ENCODE assay signal across 8 cellular contexts in the genomic region with DNA sequence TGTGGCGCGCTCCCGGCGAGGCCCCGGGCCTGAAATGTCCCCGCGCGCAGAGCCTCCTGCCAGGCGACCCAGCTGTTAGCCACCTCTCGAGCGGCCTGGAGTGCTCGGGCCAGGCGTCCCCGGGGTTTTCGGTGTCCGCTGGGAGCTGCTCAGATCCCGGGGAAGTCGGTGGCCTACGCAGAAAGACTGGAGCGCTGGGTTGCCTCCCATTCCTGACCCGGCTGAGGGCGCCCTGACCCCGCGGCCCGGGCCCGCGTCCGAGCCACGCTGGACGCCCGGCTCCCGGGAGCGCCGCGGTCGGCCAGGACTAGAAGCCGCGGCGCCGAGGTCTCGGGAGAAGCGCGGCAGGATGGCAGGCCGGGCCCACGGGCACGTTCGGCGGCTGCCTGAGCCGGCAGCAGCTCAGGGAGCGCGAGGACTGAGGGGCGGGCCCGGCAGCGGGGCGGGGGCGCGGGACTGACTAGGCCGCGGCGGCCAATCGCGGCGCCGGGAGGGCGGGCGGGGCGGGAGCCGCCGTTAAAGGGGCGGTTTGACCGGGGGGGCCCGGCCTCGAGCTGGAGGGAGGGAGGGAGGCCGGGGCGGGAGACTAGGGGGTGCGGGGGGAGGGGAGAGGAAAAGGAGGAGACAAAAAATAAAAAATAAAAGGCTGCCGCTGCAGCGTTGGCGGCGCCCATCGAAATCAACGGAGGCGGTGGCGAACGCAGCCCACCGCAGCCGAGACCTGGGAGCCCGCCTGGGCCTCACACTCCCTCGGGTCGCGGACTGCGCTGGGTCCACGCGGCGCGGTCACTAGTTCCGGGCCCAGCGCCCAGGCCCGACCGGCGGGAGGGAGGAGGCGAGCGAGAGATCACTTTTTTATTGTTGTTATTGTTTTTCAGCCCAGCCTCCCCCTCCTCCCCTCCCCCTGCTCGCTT. TPM values are rescaled to one million over a fixed set of nuclear protein-coding genes. Genes with fewer than 3 reads are reported as not detected.
DNase-seq lines count a peak whose midpoint lies in the region; ATAC-seq and TF ChIP-seq lines count a peak whose summit lies in the region.

No MANE protein-coding gene starts in this region.

- H3K36me3 ChIP-seq in RWPE2 (ENCODE audit: low read depth) (no peaks in the 10 kb centered on the region), adrenal gland (replicated peaks in 1 of 2) (no peaks in the 10 kb centered on the region), left ventricle myocardium inferior (no peaks in the 10 kb centered on the region), sigmoid colon (no peaks in the 10 kb centered on the region)

- peak; percentile 68 for ATAC-seq in RWPE2 (ENCODE audit: low read depth)

- H3K27ac ChIP-seq in RWPE2 (ENCODE audit: poor library complexity, severe bottlenecking) (no peak overlapping the region), adrenal gland (no peak overlapping the region), left ventricle myocardium inferior (replicated peaks) (no peak overlapping the region), sigmoid colon (no peak overlapping the region)

- H3K4me1 ChIP-seq in RWPE2 (ENCODE audit: insufficient read depth, poor library complexity, severe bottlenecking): no peaks in the 10 kb centered on the region
- H3K4me1 ChIP-seq in adrenal gland (replicated peaks in 1 of 2): peaks cover 19 to 27% of the 10 kb centered on the region in 2 donors
- peaks cover 46% of the 10 kb centered on the region for H3K4me1 ChIP-seq in left ventricle myocardium inferior
- H3K4me1 ChIP-seq in sigmoid colon: peaks cover 0 to 44% (median 43%) of the 10 kb centered on the region in 4 donors

- H3K27me3 ChIP-seq in RWPE2 (ENCODE audit: insufficient read depth, poor library complexity, severe bottlenecking) (peaks cover 86% of the 10 kb centered on the region), adrenal gland (peaks cover 90% of the 10 kb centered on the region), left ventricle myocardium inferior (ENCODE audit: low read depth) (peaks cover 100% of the 10 kb centered on the region), sigmoid colon (peaks cover 89 to 99% (median 98%) of the 10 kb centered on the region in 3 donors)

- no peak for TF ChIP-seq EP300 in sigmoid colon (IDR thresholded peaks at IDR 0.05)

- DNase-seq in activated CD4-positive, CD25-positive, alpha-beta regulatory T cell (lab: John Stamatoyannopoulos, UW): peak; percentile 18 to 33 (median 25)
- no peak for DNase-seq in activated CD4-positive, CD25-positive, alpha-beta regulatory T cell treated with anti-CD3 and anti-CD28 coated beads, Interleukin-2, amount 50 U/mL, for 72 hours
- DNase-seq in HT1080 (ENCODE audit: low read depth) (peak; percentile 57), RWPE2 (ENCODE audit: low spot score) (no peak), adrenal gland (peak; percentile 42 to 74 (median 67)), left ventricle myocardium inferior (peak; percentile 61), sigmoid colon (no peak), OCI-M2 (lab: John Stamatoyannopoulos, UW; ENCODE audit: unreplicated experiment) (no peak)

- no peak for TF ChIP-seq CTCF in RWPE2 (IDR thresholded peaks at IDR 0.05; ENCODE audit: poor library complexity, severe bottlenecking)
- no peak for TF ChIP-seq CTCF in adrenal gland (IDR thresholded peaks at IDR 0.05)
- TF ChIP-seq CTCF in left ventricle myocardium inferior (IDR thresholded peaks at IDR 0.05; ENCODE audit: borderline replicate concordance): no peak
- no peak for TF ChIP-seq CTCF in sigmoid colon (IDR thresholded peaks at IDR 0.05)

- WGBS in adrenal gland, 4 donors: 1 to 3% (median 2%) methylated on average over 37 to 102 of the region's 104 CpGs
- 1% methylated on average over 104 of the region's 104 CpGs for WGBS in sigmoid colon, 2 donors

- H3K4me3 ChIP-seq in RWPE2 (ENCODE audit: severe bottlenecking): peak overlapping the region; percentile 30
- peak overlapping the region in 2 of 4 donors; percentile 26 to 64 for H3K4me3 ChIP-seq in adrenal gland
- peak overlapping the region; percentile 68 for H3K4me3 ChIP-seq in left ventricle myocardium inferior
- H3K4me3 ChIP-seq in sigmoid colon: peak overlapping the region; percentile 2 to 46 (median 34)

- H3K9me3 ChIP-seq in RWPE2 (ENCODE audit: severe bottlenecking) (no peaks in the 10 kb centered on the region), adrenal gland (replicated peaks in 1 of 3) (no peaks in the 10 kb centered on the region), left ventricle myocardium inferior (replicated peaks) (peaks cover 4% of the 10 kb centered on the region), sigmoid colon (peaks cover 0 to 2% (median 0%) of the 10 kb centered on the region in 4 donors)

- no peak for TF ChIP-seq POLR2A in adrenal gland (IDR thresholded peaks at IDR 0.05)
- no peak for TF ChIP-seq POLR2A in sigmoid colon (IDR thresholded peaks at IDR 0.05)

- intact Hi-C loops in adrenal gland (cut with DNase I) (no loop called here), left ventricle myocardium inferior (cut with micrococcal nuclease) (no loop called here), sigmoid colon (cut with DNase I) (loop anchor here (10.0 kb wide), 1 partner anchor 104 kb away; a partner anchor contains a TSS)

RNA-seq across cellular contexts. Expression of a gene that starts 1.1 kb away (rescaled TPM):
- total RNA-seq in HT1080 (2014; rRNA removed; shearing (Covaris generic)): 2.4 and 4.4 TPM in 2 replicates
- 5.0 and 5.5 TPM in 2 replicates for polyA plus RNA-seq in HT1080 (2015; cell fraction: cytosol; rRNA removed)
- 6.4 and 6.5 TPM in 2 replicates for polyA plus RNA-seq in HT1080 (2015; cell fraction: nucleus; rRNA removed)
- total RNA-seq in adrenal gland: under 1 TPM in 2 of 8 donors, not detected in 6; 0.43 to 0.46 TPM
- polyA plus RNA-seq in adrenal gland: not detected
- total RNA-seq in left ventricle myocardium inferior: not detected
- not detected for total RNA-seq in sigmoid colon
- under 1 TPM in 1 of 3 donors, not detected in 2; 0.03 TPM for polyA plus RNA-seq in sigmoid colon

RNA-seq across cellular contexts. Expression of a gene that starts 8.9 kb away (rescaled TPM):
- 1.2 and 1.8 TPM in 2 replicates for total RNA-seq in HT1080 (2014; rRNA removed; shearing (Covaris generic))
- polyA plus RNA-seq in HT1080 (2015; cell fraction: cytosol; rRNA removed): 1.2 and 1.5 TPM in 2 replicates
- polyA plus RNA-seq in HT1080 (2015; cell fraction: nucleus; rRNA removed): 1.1 and 1.2 TPM in 2 replicates
- total RNA-seq in adrenal gland (under 1 TPM in 1 of 8 donors, not detected in 7; 0.04 TPM), left ventricle myocardium inferior (not detected), sigmoid colon (not detected)
- polyA plus RNA-seq in adrenal gland (not detected), sigmoid colon (not detected)

Comparison
In these comparisons a context has a peak if more than half of its experiments do, and no peak if none do; other contexts are left out.
1. DNase-seq: peak in activated CD4-positive, CD25-positive, alpha-beta regulatory T cell (4 of 4), HT1080 (single experiment), adrenal gland (7 of 7) and left ventricle myocardium inferior (single experiment); none in activated CD4-positive, CD25-positive, alpha-beta regulatory T cell treated with anti-CD3 and anti-CD28 coated beads, Interleukin-2, amount 50 U/mL, for 72 hours (single experiment), RWPE2 (single experiment), sigmoid colon (single experiment) and OCI-M2 (single experiment).